Comparison of ENCODE assay signal across 1 cellular context in the genomic region with DNA sequence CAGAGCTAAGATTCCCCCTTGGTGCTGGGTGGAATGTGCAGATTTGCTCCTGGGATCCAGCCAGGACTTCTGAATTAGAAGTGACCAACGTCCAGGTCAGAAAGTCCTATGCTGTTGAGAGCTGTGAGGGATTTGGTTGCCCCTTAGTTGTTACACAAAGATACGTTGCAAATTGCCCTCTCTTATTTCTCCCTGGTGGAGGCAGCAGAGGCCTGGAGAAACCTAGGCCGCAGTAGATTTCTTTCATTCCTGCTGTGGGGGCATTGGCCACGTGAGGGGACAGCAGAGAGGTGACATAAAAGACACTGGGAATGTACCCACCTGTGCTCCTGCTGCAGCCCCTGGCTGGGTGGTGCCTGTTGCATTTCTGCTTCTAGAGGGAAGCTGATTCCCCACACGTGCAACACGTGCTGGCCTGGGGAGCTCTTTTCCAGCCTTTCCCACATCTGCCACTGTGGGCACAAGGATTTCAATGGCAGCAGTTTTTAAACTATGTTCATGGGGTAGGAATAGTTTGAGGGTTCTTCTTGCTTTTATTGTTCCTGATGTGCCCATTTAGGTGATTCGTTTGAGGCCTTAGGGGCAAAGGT.
TF ChIP-seq lines count a peak whose summit lies in the region.

No MANE protein-coding gene starts in this region.

TF ChIP-seq in HepG2, 621 proteins besides CTCF, POLR2A, EP300 and RAD21:
- TF ChIP-seq, protein P1, sequence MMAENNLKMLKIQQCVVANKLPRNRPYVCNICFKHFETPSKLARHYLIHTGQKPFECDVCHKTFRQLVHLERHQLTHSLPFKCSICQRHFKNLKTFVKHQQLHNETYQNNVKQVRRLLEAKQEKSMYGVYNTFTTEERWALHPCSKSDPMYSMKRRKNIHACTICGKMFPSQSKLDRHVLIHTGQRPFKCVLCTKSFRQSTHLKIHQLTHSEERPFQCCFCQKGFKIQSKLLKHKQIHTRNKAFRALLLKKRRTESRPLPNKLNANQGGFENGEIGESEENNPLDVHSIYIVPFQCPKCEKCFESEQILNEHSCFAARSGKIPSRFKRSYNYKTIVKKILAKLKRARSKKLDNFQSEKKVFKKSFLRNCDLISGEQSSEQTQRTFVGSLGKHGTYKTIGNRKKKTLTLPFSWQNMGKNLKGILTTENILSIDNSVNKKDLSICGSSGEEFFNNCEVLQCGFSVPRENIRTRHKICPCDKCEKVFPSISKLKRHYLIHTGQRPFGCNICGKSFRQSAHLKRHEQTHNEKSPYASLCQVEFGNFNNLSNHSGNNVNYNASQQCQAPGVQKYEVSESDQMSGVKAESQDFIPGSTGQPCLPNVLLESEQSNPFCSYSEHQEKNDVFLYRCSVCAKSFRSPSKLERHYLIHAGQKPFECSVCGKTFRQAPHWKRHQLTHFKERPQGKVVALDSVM (CRISPR knock-in tag; IDR thresholded peaks at IDR 0.05) = no peak
- TF ChIP-seq TMF1 (CRISPR knock-in tag; IDR thresholded peaks at IDR 0.05; ENCODE audit: low read depth) (no peak), NFIC (IDR thresholded peaks at IDR 0.05; ENCODE audit: low read length) (no peak), ZNF317 (CRISPR knock-in tag; IDR thresholded peaks at IDR 0.05) (no peak), ISL2 (CRISPR knock-in tag; IDR thresholded peaks at IDR 0.05) (no peak), ZFP37 (CRISPR knock-in tag; IDR thresholded peaks at IDR 0.05; ENCODE audit: borderline replicate concordance) (no peak), ZNF746 (CRISPR knock-in tag; IDR thresholded peaks at IDR 0.05) (no peak), AHR (CRISPR knock-in tag; IDR thresholded peaks at IDR 0.05) (no peak), FOXJ3 (CRISPR knock-in tag; IDR thresholded peaks at IDR 0.05; ENCODE audit: borderline replicate concordance) (no peak), CAMTA2 (CRISPR knock-in tag; IDR thresholded peaks at IDR 0.05; ENCODE audit: borderline replicate concordance) (no peak), RBAK (CRISPR knock-in tag; IDR thresholded peaks at IDR 0.05) (no peak), ZNF253 (CRISPR knock-in tag; IDR thresholded peaks at IDR 0.05; ENCODE audit: borderline replicate concordance) (no peak), ZNF598 (CRISPR knock-in tag; IDR thresholded peaks at IDR 0.05; ENCODE audit: borderline replicate concordance) (no peak), ZNF766 (CRISPR knock-in tag; IDR thresholded peaks at IDR 0.05; ENCODE audit: borderline replicate concordance) (no peak), PRPF4 (IDR thresholded peaks at IDR 0.05; ENCODE audit: low read depth, low read length, poor library complexity, severe bottlenecking) (no peak)
- TF ChIP-seq, protein P2, sequence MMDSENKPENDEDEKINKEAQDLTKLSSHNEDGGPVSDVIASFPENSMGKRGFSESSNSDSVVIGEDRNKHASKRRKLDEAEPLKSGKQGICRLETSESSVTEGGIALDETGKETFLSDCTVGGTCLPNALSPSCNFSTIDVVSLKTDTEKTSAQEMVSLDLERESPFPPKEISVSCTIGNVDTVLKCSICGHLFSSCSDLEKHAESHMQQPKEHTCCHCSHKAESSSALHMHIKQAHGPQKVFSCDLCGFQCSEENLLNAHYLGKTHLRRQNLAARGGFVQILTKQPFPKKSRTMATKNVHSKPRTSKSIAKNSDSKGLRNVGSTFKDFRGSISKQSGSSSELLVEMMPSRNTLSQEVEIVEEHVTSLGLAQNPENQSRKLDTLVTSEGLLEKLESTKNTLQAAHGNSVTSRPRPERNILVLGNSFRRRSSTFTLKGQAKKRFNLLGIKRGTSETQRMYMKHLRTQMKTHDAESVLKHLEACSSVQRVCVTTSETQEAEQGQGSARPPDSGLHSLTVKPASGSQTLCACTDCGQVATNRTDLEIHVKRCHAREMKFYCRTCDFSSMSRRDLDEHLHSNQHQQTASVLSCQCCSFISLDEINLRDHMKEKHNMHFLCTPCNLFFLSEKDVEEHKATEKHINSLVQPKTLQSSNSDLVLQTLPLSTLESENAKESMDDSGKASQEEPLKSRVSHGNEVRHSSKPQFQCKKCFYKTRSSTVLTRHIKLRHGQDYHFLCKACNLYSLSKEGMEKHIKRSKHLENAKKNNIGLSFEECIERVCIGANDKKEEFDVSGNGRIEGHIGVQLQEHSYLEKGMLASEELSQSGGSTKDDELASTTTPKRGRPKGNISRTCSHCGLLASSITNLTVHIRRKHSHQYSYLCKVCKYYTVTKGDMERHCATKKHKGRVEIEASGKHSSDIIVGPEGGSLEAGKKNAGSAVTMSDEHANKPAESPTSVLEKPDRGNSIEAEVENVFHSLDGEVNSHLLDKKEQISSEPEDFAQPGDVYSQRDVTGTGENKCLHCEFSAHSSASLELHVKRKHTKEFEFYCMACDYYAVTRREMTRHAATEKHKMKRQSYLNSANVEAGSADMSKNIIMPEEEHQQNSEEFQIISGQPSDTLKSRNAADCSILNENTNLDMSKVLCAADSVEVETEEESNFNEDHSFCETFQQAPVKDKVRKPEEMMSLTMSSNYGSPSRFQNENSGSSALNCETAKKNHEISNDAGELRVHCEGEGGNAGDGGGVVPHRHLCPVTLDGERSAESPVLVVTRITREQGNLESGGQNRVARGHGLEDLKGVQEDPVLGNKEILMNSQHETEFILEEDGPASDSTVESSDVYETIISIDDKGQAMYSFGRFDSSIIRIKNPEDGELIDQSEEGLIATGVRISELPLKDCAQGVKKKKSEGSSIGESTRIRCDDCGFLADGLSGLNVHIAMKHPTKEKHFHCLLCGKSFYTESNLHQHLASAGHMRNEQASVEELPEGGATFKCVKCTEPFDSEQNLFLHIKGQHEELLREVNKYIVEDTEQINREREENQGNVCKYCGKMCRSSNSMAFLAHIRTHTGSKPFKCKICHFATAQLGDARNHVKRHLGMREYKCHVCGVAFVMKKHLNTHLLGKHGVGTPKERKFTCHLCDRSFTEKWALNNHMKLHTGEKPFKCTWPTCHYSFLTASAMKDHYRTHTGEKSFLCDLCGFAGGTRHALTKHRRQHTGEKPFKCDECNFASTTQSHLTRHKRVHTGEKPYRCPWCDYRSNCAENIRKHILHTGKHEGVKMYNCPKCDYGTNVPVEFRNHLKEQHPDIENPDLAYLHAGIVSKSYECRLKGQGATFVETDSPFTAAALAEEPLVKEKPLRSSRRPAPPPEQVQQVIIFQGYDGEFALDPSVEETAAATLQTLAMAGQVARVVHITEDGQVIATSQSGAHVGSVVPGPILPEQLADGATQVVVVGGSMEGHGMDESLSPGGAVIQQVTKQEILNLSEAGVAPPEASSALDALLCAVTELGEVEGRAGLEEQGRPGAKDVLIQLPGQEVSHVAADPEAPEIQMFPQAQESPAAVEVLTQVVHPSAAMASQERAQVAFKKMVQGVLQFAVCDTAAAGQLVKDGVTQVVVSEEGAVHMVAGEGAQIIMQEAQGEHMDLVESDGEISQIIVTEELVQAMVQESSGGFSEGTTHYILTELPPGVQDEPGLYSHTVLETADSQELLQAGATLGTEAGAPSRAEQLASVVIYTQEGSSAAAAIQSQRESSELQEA (CRISPR knock-in tag; IDR thresholded peaks at IDR 0.05; ENCODE audit: not compliant biosample characterization) = no peak
